Comparison of ENCODE assay signal across 20 cellular contexts in genomic region chr3:58617338-58617761, GRCh38. TPM values are rescaled to one million over a fixed set of nuclear protein-coding genes. Genes with fewer than 3 reads are reported as not detected.
A peak's percentile ranks its signal among the peaks of the same experiment; 100 is the strongest.
DNase-seq lines count a peak whose midpoint lies in the region; ATAC-seq and TF ChIP-seq lines count a peak whose summit lies in the region.
"Had no signal": no experiment of that assay in that cellular context is flagged by ENCODE, and none has a peak within 500 bp of the region (broad histone marks: within the 10 kb centered on the region; RNA-seq: fewer than 3 reads in every experiment).

No MANE protein-coding gene starts in this region.

- H3K9me3 Mint-ChIP-seq in brain, result peaks cover 0 to 8% (median 0%) of the 10 kb centered on the region in 5 experiments

- no peak overlapping the region for H3K9ac ChIP-seq in parathyroid adenoma

- no peaks in the 10 kb centered on the region for H3K36me3 Mint-ChIP-seq in brain

- H2AFZ ChIP-seq in parathyroid adenoma (peak overlapping the region; percentile 78), osteoblast (ENCODE audit: low read length) (no peak overlapping the region)

- 28 to 40% methylated on average over 1 to 6 of the region's 8 CpGs for WGBS in gastroesophageal sphincter (ENCODE audit: low coverage in 1 of 2), 2 donors

- POLR2A ChIA-PET in HEK293T (lab: Yijun Ruan, JAX), result no interaction called here

- no peaks in the 10 kb centered on the region for H3K79me2 ChIP-seq in parathyroid adenoma
- H3K79me2 ChIP-seq in osteoblast (ENCODE audit: insufficient read depth, low read length), result no peaks in the 10 kb centered on the region

- no peaks in the 10 kb centered on the region for H4K20me1 ChIP-seq in osteoblast (ENCODE audit: insufficient read depth, low read length)

- ATAC-seq in gastroesophageal sphincter, result peak; percentile 85
- ATAC-seq: activated CD4-positive, CD25-positive, alpha-beta regulatory T cell treated with anti-CD3 and anti-CD28 coated beads, Interleukin-2, amount 50 U/mL, for 24 hours had no signal

- H3K9me3 ChIP-seq in gastroesophageal sphincter, result no peaks in the 10 kb centered on the region
- no peaks in the 10 kb centered on the region for H3K9me3 ChIP-seq in parathyroid adenoma (ENCODE audit: control insufficient read depth, low read length)
- H3K9me3 ChIP-seq in osteoblast (ENCODE audit: low read depth, low read length), result no peaks in the 10 kb centered on the region

- H3K4me1 ChIP-seq in gastroesophageal sphincter (peaks cover 0 to 24% (median 3%) of the 10 kb centered on the region in 3 donors), parathyroid adenoma (peaks cover 14% of the 10 kb centered on the region), osteoblast (ENCODE audit: insufficient read depth, low read length) (no peaks in the 10 kb centered on the region)

- DNase-seq in ureter (ENCODE audit: low spot score) (peak; percentile 57), HEK293T (ENCODE audit: extremely low spot score) (no peak), osteoblast (ENCODE audit: insufficient read length, low spot score, missing footprints) (no peak), NCI-H2196 (lab: John Stamatoyannopoulos, UW; ENCODE audit: unreplicated experiment) (no peak)
- DNase-seq: activated CD8-positive, alpha-beta memory T cell treated with anti-CD3 and anti-CD28 coated beads, Interleukin-2, amount 50 U/mL, for 4 hours; activated naive CD4-positive, alpha-beta T cell treated with anti-CD3 and anti-CD28 coated beads, Interleukin-2, amount 50 U/mL, for 16 hours; C1 segment of cervical spinal cord; DMS53; GOT3; mammary epithelial cell; NCI-H1694; NCI-H774 had no signal

- peaks cover 51% of the 10 kb centered on the region for H3K4me1 Mint-ChIP-seq in brain

- H3K27me3 Mint-ChIP-seq in brain, result peaks cover 11% of the 10 kb centered on the region

- TF ChIP-seq EP300 in gastroesophageal sphincter (IDR thresholded peaks at IDR 0.05), result no peak

- CTCF ChIA-PET in HEK293T (lab: Yijun Ruan, JAX), result interaction anchor here (1.0 to 2.3 kb wide), 4 partner anchors 13 to 88 kb away, joined by 3 to 9 read pairs (median 4); no protein-coding TSS in a partner anchor

- H3K36me3 ChIP-seq in gastroesophageal sphincter, result no peaks in the 10 kb centered on the region
- H3K36me3 ChIP-seq in parathyroid adenoma (ENCODE audit: control insufficient read depth, insufficient read depth, low read length), result no peaks in the 10 kb centered on the region
- H3K36me3 ChIP-seq in osteoblast (ENCODE audit: insufficient read depth, low read length), result no peaks in the 10 kb centered on the region

- no peak for TF ChIP-seq POLR2A in gastroesophageal sphincter (IDR thresholded peaks at IDR 0.05)

- H3K27me3 ChIP-seq in gastroesophageal sphincter, result no peaks in the 10 kb centered on the region
- no peaks in the 10 kb centered on the region for H3K27me3 ChIP-seq in parathyroid adenoma (ENCODE audit: control insufficient read depth, insufficient read depth, low read length)
- H3K27me3 ChIP-seq in osteoblast (ENCODE audit: insufficient read depth, low read length), result no peaks in the 10 kb centered on the region

- H3K4me2 ChIP-seq in parathyroid adenoma (ENCODE audit: low read length), result no peak overlapping the region
- H3K4me2 ChIP-seq in osteoblast (ENCODE audit: insufficient read depth, low read length), result no peak overlapping the region

- H3K27ac Mint-ChIP-seq in brain, result peak overlapping the region; percentile 53 to 98 (median 93)

- peak overlapping the region in 1 of 2 donors; percentile 10 for H3K4me3 ChIP-seq in gastroesophageal sphincter
- H3K4me3 ChIP-seq in parathyroid adenoma (ENCODE audit: low read depth, low read length), result no peak overlapping the region
- no peak overlapping the region for H3K4me3 ChIP-seq in osteoblast (ENCODE audit: insufficient read depth, low read length)

- H3K4me3 Mint-ChIP-seq in brain, result peak overlapping the region in 2 of 5 experiments; percentile 26 to 48

- H3K27ac ChIP-seq in gastroesophageal sphincter (peak overlapping the region in 3 of 4 donors; percentile 69 to 73 (median 71)), parathyroid adenoma (peak overlapping the region; percentile 33), osteoblast (ENCODE audit: low read depth, low read length) (no peak overlapping the region)

- TF ChIP-seq CTCF in brain (conservative IDR thresholded peaks at IDR 0.05), result no peak
- TF ChIP-seq CTCF in gastroesophageal sphincter (IDR thresholded peaks at IDR 0.05), result no peak
- TF ChIP-seq CTCF in parathyroid adenoma (IDR thresholded peaks at IDR 0.05), result no peak
- no peak for TF ChIP-seq CTCF in osteoblast (IDR thresholded peaks at IDR 0.05; ENCODE audit: extremely low read depth, low read depth, low read length)

TF ChIP-seq in HEK293T, 16 proteins besides CTCF, POLR2A, EP300 and RAD21:
- TF ChIP-seq SP1 (IDR thresholded peaks at IDR 0.05) (no peak), ARNT (IDR thresholded peaks at IDR 0.05) (no peak), FOXK2 (IDR thresholded peaks at IDR 0.05) (no peak), SUZ12 (IDR thresholded peaks at IDR 0.05) (no peak), LEF1 (IDR thresholded peaks at IDR 0.05; ENCODE audit: borderline replicate concordance) (no peak), NFRKB (IDR thresholded peaks at IDR 0.05) (no peak), CTBP1 (IDR thresholded peaks at IDR 0.05; ENCODE audit: borderline replicate concordance) (no peak), HDGF (IDR thresholded peaks at IDR 0.05; ENCODE audit: borderline replicate concordance) (no peak), TARDBP (IDR thresholded peaks at IDR 0.05) (no peak), L3MBTL2 (conservative IDR thresholded peaks at IDR 0.05) (no peak), FOXA1 (IDR thresholded peaks at IDR 0.05) (no peak), ZNF384 (IDR thresholded peaks at IDR 0.05) (no peak)

RNA-seq across cellular contexts. Expression of gene FAM107A, which starts 40.2 kb away (rescaled TPM):
- 470 TPM for polyA plus RNA-seq in brain (ENCODE audit: insufficient read depth, low read depth, low replicate concordance)
- total RNA-seq in gastroesophageal sphincter (100 to 1,000 TPM in 1 of 4 donors, 10 to 100 TPM in 3; 27.9 to 109 (median 83.8) TPM), ureter (102 TPM), osteoblast (not detected in 2 replicates)
- total RNA-seq: RPMI7951; T-helper 1 cell treated with Interleukin-12 subunit alpha and Interleukin-12 subunit beta and Interleukin-4 antibody, amounts not matched to agents 30 ng/mL and 1 ng/mL, for 36 hours had no signal
- polyA plus RNA-seq: mammary epithelial cell had no signal

RNA-seq across cellular contexts. Expression of gene FAM3D, which starts 49.2 kb away (rescaled TPM):
- not detected for polyA plus RNA-seq in brain (ENCODE audit: insufficient read depth, low read depth, low replicate concordance)
- 10 to 100 TPM in 1 of 4 donors, 1 to 10 TPM in 1, not detected in 2; 1.9 to 33.2 TPM for total RNA-seq in gastroesophageal sphincter
- 41.3 TPM for total RNA-seq in ureter
- not detected in 2 replicates for total RNA-seq in osteoblast
- total RNA-seq: epithelial cell of proximal tubule; mammary epithelial cell; RPMI7951; subcutaneous adipose tissue; T-helper 1 cell treated with Interleukin-12 subunit alpha and Interleukin-12 subunit beta and Interleukin-4 antibody, amounts not matched to agents 30 ng/mL and 1 ng/mL, for 36 hours had no signal
- polyA plus RNA-seq: mammary epithelial cell had no signal

Comparison
In these comparisons a context has a peak if more than half of its experiments do, and no peak if none do; other contexts are left out.
1. RNA of gene FAM107A, which starts 40.2 kb away (total RNA-seq): 102 TPM in ureter (single experiment) and 27.9 to 109 TPM in gastroesophageal sphincter; not detected in osteoblast; every median in the first group is over 10 times any median in the second.